ENCODE assay signal across 17 cellular contexts in genomic region chr2:198545411-198545810, GRCh38.
"Had no signal": no experiment of that assay in that cellular context is flagged by ENCODE, and none has a peak within 500 bp of the region (broad histone marks: within the 10 kb centered on the region; RNA-seq: fewer than 3 reads in every experiment).

No MANE protein-coding gene starts in this region.

- H3K27ac ChIP-seq: colonic mucosa, gastroesophageal sphincter, psoas muscle, sigmoid colon, suprapubic skin, upper lobe of left lung had no signal

- H3K27ac Mint-ChIP-seq: activated CD4-positive, alpha-beta T cell treated with anti-CD3 and anti-CD28 coated beads, Interleukin-2, amount 10 ng/mL, durations not matched to agents 24 days and 14 days; activated naive CD4-positive, alpha-beta T cell treated with anti-CD3 and anti-CD28 coated beads, Interleukin-2, amount 10 ng/mL, durations not matched to agents 7 days and 5 days; activated T-helper 17 cell treated with anti-CD3 and anti-CD28 coated beads, Interleukin-2, amount 50 U/mL, for 72 hours; natural killer cell had no signal

- H3K9me3 ChIP-seq: colonic mucosa, gastroesophageal sphincter, psoas muscle, sigmoid colon, suprapubic skin, upper lobe of left lung had no signal

- H3K9me3 Mint-ChIP-seq: activated CD4-positive, alpha-beta T cell treated with anti-CD3 and anti-CD28 coated beads, Interleukin-2, amount 10 ng/mL, durations not matched to agents 24 days and 14 days; activated naive CD4-positive, alpha-beta T cell treated with anti-CD3 and anti-CD28 coated beads, Interleukin-2, amount 10 ng/mL, durations not matched to agents 7 days and 5 days; activated T-helper 17 cell treated with anti-CD3 and anti-CD28 coated beads, Interleukin-2, amount 50 U/mL, for 72 hours had no signal

- H3K4me1 ChIP-seq: colonic mucosa, gastroesophageal sphincter, psoas muscle, sigmoid colon, suprapubic skin, upper lobe of left lung had no signal

- ATAC-seq: activated T-helper 17 cell treated with anti-CD3 and anti-CD28 coated beads, Interleukin-2, amount 50 U/mL, for 72 hours; gastroesophageal sphincter; left cardiac atrium; natural killer cell; psoas muscle; stimulated activated naive CD8-positive, alpha-beta T cell treated with anti-CD3 and anti-CD28 coated beads, Interleukin-15, Interleukin-2, amounts not matched to agents 100 U/mL and 50 U/mL, for 24 hours had no signal

- H3K4me1 Mint-ChIP-seq: activated CD4-positive, alpha-beta T cell treated with anti-CD3 and anti-CD28 coated beads, Interleukin-2, amount 10 ng/mL, durations not matched to agents 24 days and 14 days; activated naive CD4-positive, alpha-beta T cell treated with anti-CD3 and anti-CD28 coated beads, Interleukin-2, amount 10 ng/mL, durations not matched to agents 7 days and 5 days; activated T-helper 17 cell treated with anti-CD3 and anti-CD28 coated beads, Interleukin-2, amount 50 U/mL, for 72 hours; natural killer cell had no signal

- H3K4me3 ChIP-seq: colonic mucosa, gastroesophageal sphincter, lung, psoas muscle, sigmoid colon, suprapubic skin, upper lobe of left lung had no signal

- DNase-seq: activated CD4-positive, alpha-beta T cell treated with anti-CD3 and anti-CD28 coated beads, Interleukin-2, amount 10 ng/mL, durations not matched to agents 24 days and 14 days; activated CD8-positive, alpha-beta memory T cell treated with anti-CD3 and anti-CD28 coated beads for 24 hours; activated naive CD4-positive, alpha-beta T cell treated with anti-CD3 and anti-CD28 coated beads, Interleukin-2, amount 10 ng/mL, durations not matched to agents 7 days and 5 days; caudate nucleus; colonic mucosa; left cardiac atrium; natural killer cell; psoas muscle; sigmoid colon; stimulated activated CD4-positive, alpha-beta T cell treated with anti-CD3 and anti-CD28 coated beads, Interleukin-12 subunit alpha, Interleukin-12 subunit beta, amount 100 ng/mL, for 4 hours; stimulated activated naive CD8-positive, alpha-beta T cell treated with anti-CD3 and anti-CD28 coated beads, Interleukin-15, Interleukin-2, amounts not matched to agents 100 U/mL and 50 U/mL, for 24 hours; T-helper 1 cell; upper lobe of left lung had no signal

- H3K36me3 ChIP-seq: colonic mucosa, gastroesophageal sphincter, sigmoid colon, suprapubic skin, upper lobe of left lung had no signal

- H3K36me3 Mint-ChIP-seq: activated naive CD4-positive, alpha-beta T cell treated with anti-CD3 and anti-CD28 coated beads, Interleukin-2, amount 10 ng/mL, durations not matched to agents 7 days and 5 days; natural killer cell had no signal

- H3K27me3 ChIP-seq: colonic mucosa, gastroesophageal sphincter, sigmoid colon, suprapubic skin, upper lobe of left lung had no signal

- H3K4me3 Mint-ChIP-seq: activated CD4-positive, alpha-beta T cell treated with anti-CD3 and anti-CD28 coated beads, Interleukin-2, amount 10 ng/mL, durations not matched to agents 24 days and 14 days; activated naive CD4-positive, alpha-beta T cell treated with anti-CD3 and anti-CD28 coated beads, Interleukin-2, amount 10 ng/mL, durations not matched to agents 7 days and 5 days; activated T-helper 17 cell treated with anti-CD3 and anti-CD28 coated beads, Interleukin-2, amount 50 U/mL, for 72 hours; natural killer cell had no signal

- H3K27me3 Mint-ChIP-seq: activated CD4-positive, alpha-beta T cell treated with anti-CD3 and anti-CD28 coated beads, Interleukin-2, amount 10 ng/mL, durations not matched to agents 24 days and 14 days; activated naive CD4-positive, alpha-beta T cell treated with anti-CD3 and anti-CD28 coated beads, Interleukin-2, amount 10 ng/mL, durations not matched to agents 7 days and 5 days; activated T-helper 17 cell treated with anti-CD3 and anti-CD28 coated beads, Interleukin-2, amount 50 U/mL, for 72 hours had no signal
